Comparison of ENCODE assay signal across 7 cellular contexts in genomic region chrX:13726583-13726982, GRCh38. TPM values are rescaled to one million over a fixed set of nuclear protein-coding genes. Genes with fewer than 3 reads are reported as not detected.
A peak's percentile ranks its signal among the peaks of the same experiment; 100 is the strongest.
DNase-seq lines count a peak whose midpoint lies in the region; ATAC-seq lines count a peak whose summit lies in the region.
"Not testable (repeated sequence)": the region's sequence is repeated elsewhere in the genome, so short reads cannot be mapped to it uniquely, and the experiment has no call there.

No MANE protein-coding gene starts in this region.

- CTCF ChIA-PET in CD4-positive, alpha-beta memory T cell (lab: Charles Lee; ENCODE audit: partially characterized antibody), result interaction anchor here (2.6 kb wide), 1 partner anchor 9 kb away, joined by 20 read pairs; the partner anchor contains the start of genes OFD1 and TRAPPC2
- CTCF ChIA-PET in activated CD4-positive, alpha-beta memory T cell treated with anti-CD3 and anti-CD28 coated beads for 36 hours (lab: Charles Lee), result not testable (repeated sequence)

- not testable (repeated sequence) for H3K27ac ChIP-seq in CD4-positive, alpha-beta memory T cell (ENCODE audit: low read depth, low read length)

- intact Hi-C loops in CD4-positive, alpha-beta memory T cell (cut with micrococcal nuclease); activated CD4-positive, alpha-beta memory T cell treated with anti-CD3 and anti-CD28 coated beads for 36 hours (cut with micrococcal nuclease): not testable (repeated sequence)

- H3K4me3 Mint-ChIP-seq in CD4-positive, alpha-beta memory T cell, result peak overlapping the region in 5 of 8 donors; percentile 3 to 84 (median 43)
- H3K4me3 Mint-ChIP-seq in T-helper 17 cell; activated CD4-positive, alpha-beta memory T cell treated with anti-CD3 and anti-CD28 coated beads for 36 hours; activated naive CD8-positive, alpha-beta T cell: not testable (repeated sequence)
- H3K4me3 Mint-ChIP-seq in activated T-cell treated with anti-CD3 and anti-CD28 coated beads, Interleukin-2, amount 50 U/mL, for 72 hours, result peak overlapping the region in 1 of 2 donors; percentile 79
- peak overlapping the region in 4 of 5 donors; percentile 26 to 77 (median 38) for H3K4me3 Mint-ChIP-seq in immature natural killer cell
- peak overlapping the region; percentile 53 for H3K4me3 Mint-ChIP-seq in stimulated activated effector memory CD8-positive, alpha-beta T cell treated with anti-CD3 and anti-CD28 coated beads, Interleukin-12 subunit alpha, Interleukin-12 subunit beta, amount 100 ng/mL, for 72 hours

- peaks cover 39 to 89% (median 63%) of the 10 kb centered on the region in 4 donors for H3K4me1 Mint-ChIP-seq in CD4-positive, alpha-beta memory T cell
- H3K4me1 Mint-ChIP-seq in T-helper 17 cell (peaks cover 27% of the 10 kb centered on the region), immature natural killer cell (peaks cover 81 to 89% of the 10 kb centered on the region in 2 donors)
- H3K4me1 Mint-ChIP-seq in activated CD4-positive, alpha-beta memory T cell treated with anti-CD3 and anti-CD28 coated beads for 36 hours (ENCODE audit: low read depth), result peaks cover 66% of the 10 kb centered on the region
- H3K4me1 Mint-ChIP-seq in activated T-cell treated with anti-CD3 and anti-CD28 coated beads, Interleukin-2, amount 50 U/mL, for 72 hours (ENCODE audit: low read depth), result peaks cover 54% of the 10 kb centered on the region
- peaks cover 63% of the 10 kb centered on the region for H3K4me1 Mint-ChIP-seq in activated naive CD8-positive, alpha-beta T cell (ENCODE audit: low read depth)
- peaks cover 51% of the 10 kb centered on the region for H3K4me1 Mint-ChIP-seq in stimulated activated effector memory CD8-positive, alpha-beta T cell treated with anti-CD3 and anti-CD28 coated beads, Interleukin-12 subunit alpha, Interleukin-12 subunit beta, amount 100 ng/mL, for 72 hours

- not testable (repeated sequence) for ATAC-seq in T-helper 17 cell; activated T-cell treated with anti-CD3 and anti-CD28 coated beads, Interleukin-2, amount 50 U/mL, for 72 hours (replicated peaks in 1 of 2); stimulated activated effector memory CD8-positive, alpha-beta T cell treated with anti-CD3 and anti-CD28 coated beads, Interleukin-12 subunit alpha, Interleukin-12 subunit beta, amount 100 ng/mL, for 72 hours

- H3K27me3 ChIP-seq in CD4-positive, alpha-beta memory T cell (ENCODE audit: insufficient read depth, low read length), result not testable (repeated sequence)

- not testable (repeated sequence) for H3K36me3 ChIP-seq in CD4-positive, alpha-beta memory T cell (ENCODE audit: insufficient read depth, low read length)

- peaks cover 0 to 20% (median 3%) of the 10 kb centered on the region in 8 donors for H3K9me3 Mint-ChIP-seq in CD4-positive, alpha-beta memory T cell
- peaks cover 13% of the 10 kb centered on the region for H3K9me3 Mint-ChIP-seq in activated CD4-positive, alpha-beta memory T cell treated with anti-CD3 and anti-CD28 coated beads for 36 hours
- not testable (repeated sequence) for H3K9me3 Mint-ChIP-seq in activated T-cell treated with anti-CD3 and anti-CD28 coated beads, Interleukin-2, amount 50 U/mL, for 72 hours; activated naive CD8-positive, alpha-beta T cell (ENCODE audit: low read depth); immature natural killer cell; stimulated activated effector memory CD8-positive, alpha-beta T cell treated with anti-CD3 and anti-CD28 coated beads, Interleukin-12 subunit alpha, Interleukin-12 subunit beta, amount 100 ng/mL, for 72 hours

- H3K4me1 ChIP-seq in CD4-positive, alpha-beta memory T cell (ENCODE audit: insufficient read depth, low read length), result peaks cover 32% of the 10 kb centered on the region

- not testable (repeated sequence) for H3K27me3 Mint-ChIP-seq in CD4-positive, alpha-beta memory T cell; T-helper 17 cell; activated CD4-positive, alpha-beta memory T cell treated with anti-CD3 and anti-CD28 coated beads for 36 hours; activated T-cell treated with anti-CD3 and anti-CD28 coated beads, Interleukin-2, amount 50 U/mL, for 72 hours (ENCODE audit: low read depth); activated naive CD8-positive, alpha-beta T cell
- H3K27me3 Mint-ChIP-seq in immature natural killer cell (ENCODE audit: low read depth in 3 of 3), result peaks cover 3 to 10% (median 4%) of the 10 kb centered on the region in 3 donors

- peaks cover 47 to 66% of the 10 kb centered on the region in 2 donors for H3K36me3 Mint-ChIP-seq in CD4-positive, alpha-beta memory T cell
- not testable (repeated sequence) for H3K36me3 Mint-ChIP-seq in T-helper 17 cell (ENCODE audit: low read depth)
- H3K36me3 Mint-ChIP-seq in activated CD4-positive, alpha-beta memory T cell treated with anti-CD3 and anti-CD28 coated beads for 36 hours, result peaks cover 55% of the 10 kb centered on the region
- peaks cover 26 to 47% of the 10 kb centered on the region in 2 donors for H3K36me3 Mint-ChIP-seq in activated T-cell treated with anti-CD3 and anti-CD28 coated beads, Interleukin-2, amount 50 U/mL, for 72 hours (ENCODE audit: insufficient read depth in 2 of 2)
- peaks cover 19% of the 10 kb centered on the region for H3K36me3 Mint-ChIP-seq in activated naive CD8-positive, alpha-beta T cell
- peaks cover 22 to 55% (median 25%) of the 10 kb centered on the region in 3 donors for H3K36me3 Mint-ChIP-seq in immature natural killer cell
- H3K36me3 Mint-ChIP-seq in stimulated activated effector memory CD8-positive, alpha-beta T cell treated with anti-CD3 and anti-CD28 coated beads, Interleukin-12 subunit alpha, Interleukin-12 subunit beta, amount 100 ng/mL, for 72 hours, result peaks cover 49% of the 10 kb centered on the region

- POLR2A ChIA-PET in CD4-positive, alpha-beta memory T cell (lab: Charles Lee; ENCODE audit: partially characterized antibody), result interaction anchor here (3.3 to 12.8 kb wide), 2 partner anchors 8 to 38 kb away, joined by 13 to 196 read pairs; partner anchors contain the start of genes OFD1, RAB9A and TRAPPC2
- POLR2A ChIA-PET in activated CD4-positive, alpha-beta memory T cell treated with anti-CD3 and anti-CD28 coated beads for 36 hours (lab: Charles Lee), result not testable (repeated sequence)

- H3K4me3 ChIP-seq in CD4-positive, alpha-beta memory T cell (ENCODE audit: low read length in 2 of 2), result not testable (repeated sequence)

- not testable (repeated sequence) for H3K9me3 ChIP-seq in CD4-positive, alpha-beta memory T cell (ENCODE audit: control insufficient read depth in 1 of 2, low read length in 2 of 2); T-helper 17 cell (ENCODE audit: control insufficient read depth, low read length, poor library complexity, severe bottlenecking)

- peak overlapping the region in 6 of 7 donors; percentile 70 to 93 (median 90) for H3K27ac Mint-ChIP-seq in CD4-positive, alpha-beta memory T cell
- H3K27ac Mint-ChIP-seq in T-helper 17 cell (peak overlapping the region; percentile 78), immature natural killer cell (peak overlapping the region; percentile 77 to 95 (median 85))
- H3K27ac Mint-ChIP-seq in activated CD4-positive, alpha-beta memory T cell treated with anti-CD3 and anti-CD28 coated beads for 36 hours, result peak overlapping the region; percentile 81
- peak overlapping the region; percentile 85 for H3K27ac Mint-ChIP-seq in activated T-cell treated with anti-CD3 and anti-CD28 coated beads, Interleukin-2, amount 50 U/mL, for 72 hours
- peak overlapping the region; percentile 78 for H3K27ac Mint-ChIP-seq in activated naive CD8-positive, alpha-beta T cell
- H3K27ac Mint-ChIP-seq in stimulated activated effector memory CD8-positive, alpha-beta T cell treated with anti-CD3 and anti-CD28 coated beads, Interleukin-12 subunit alpha, Interleukin-12 subunit beta, amount 100 ng/mL, for 72 hours, result peak overlapping the region; percentile 73

- DNase-seq in CD4-positive, alpha-beta memory T cell; T-helper 17 cell; activated CD4-positive, alpha-beta memory T cell treated with anti-CD3 and anti-CD28 coated beads for 36 hours; activated T-cell treated with anti-CD3 and anti-CD28 coated beads, Interleukin-2, amount 50 U/mL, for 72 hours; immature natural killer cell; stimulated activated effector memory CD8-positive, alpha-beta T cell treated with anti-CD3 and anti-CD28 coated beads, Interleukin-12 subunit alpha, Interleukin-12 subunit beta, amount 100 ng/mL, for 72 hours (ENCODE audit: low spot score in 2 of 2): not testable (repeated sequence)

RNA-seq across cellular contexts. Expression of gene TRAPPC2, which starts 7.8 kb away (rescaled TPM):
- total RNA-seq in CD4-positive, alpha-beta memory T cell, result 10 to 100 TPM; 36.6 to 39.6 TPM
- polyA plus RNA-seq in CD4-positive, alpha-beta memory T cell, result 10 to 100 TPM; 33.1 to 45.9 TPM
- 10 to 100 TPM; 31.9 to 35.8 TPM for total RNA-seq in T-helper 17 cell
- 10 to 100 TPM; 14.1 to 16.1 TPM for total RNA-seq in activated CD4-positive, alpha-beta memory T cell treated with anti-CD3 and anti-CD28 coated beads for 36 hours
- total RNA-seq in activated T-cell treated with anti-CD3 and anti-CD28 coated beads, Interleukin-2, amount 50 U/mL, for 72 hours, result 10 to 100 TPM; 21.8 to 26.2 TPM
- polyA plus RNA-seq in immature natural killer cell, result 10 to 100 TPM; 48.8 to 60.1 (median 55.4) TPM

RNA-seq across cellular contexts. Expression of gene OFD1, which starts 8.0 kb away (rescaled TPM):
- total RNA-seq in CD4-positive, alpha-beta memory T cell, result 100 to 1,000 TPM; 135 TPM
- 10 to 100 TPM; 22.0 to 39.0 TPM for polyA plus RNA-seq in CD4-positive, alpha-beta memory T cell
- 10 to 100 TPM; 54.7 to 72.1 TPM for total RNA-seq in T-helper 17 cell
- total RNA-seq in activated CD4-positive, alpha-beta memory T cell treated with anti-CD3 and anti-CD28 coated beads for 36 hours, result 10 to 100 TPM; 24.5 to 30.9 TPM
- 10 to 100 TPM; 63.7 to 66.7 TPM for total RNA-seq in activated T-cell treated with anti-CD3 and anti-CD28 coated beads, Interleukin-2, amount 50 U/mL, for 72 hours
- polyA plus RNA-seq in immature natural killer cell, result 10 to 100 TPM in 2 of 3 donors, 1 to 10 TPM in 1; 7.5 to 42.1 (median 22.6) TPM

RNA-seq across cellular contexts. Expression of gene RAB9A, which starts 37.7 kb away (rescaled TPM):
- 10 to 100 TPM; 19.9 to 22.7 TPM for total RNA-seq in CD4-positive, alpha-beta memory T cell
- 10 to 100 TPM; 31.7 to 33.4 TPM for polyA plus RNA-seq in CD4-positive, alpha-beta memory T cell
- total RNA-seq in T-helper 17 cell, result 10 to 100 TPM; 21.8 to 34.0 TPM
- 10 to 100 TPM; 28.2 to 32.1 TPM for total RNA-seq in activated CD4-positive, alpha-beta memory T cell treated with anti-CD3 and anti-CD28 coated beads for 36 hours
- total RNA-seq in activated T-cell treated with anti-CD3 and anti-CD28 coated beads, Interleukin-2, amount 50 U/mL, for 72 hours, result 10 to 100 TPM; 56.0 to 71.6 TPM
- polyA plus RNA-seq in immature natural killer cell, result 10 to 100 TPM; 45.8 to 70.2 (median 48.0) TPM
